Comparison of ENCODE assay signal across 8 cellular contexts in the genomic region with DNA sequence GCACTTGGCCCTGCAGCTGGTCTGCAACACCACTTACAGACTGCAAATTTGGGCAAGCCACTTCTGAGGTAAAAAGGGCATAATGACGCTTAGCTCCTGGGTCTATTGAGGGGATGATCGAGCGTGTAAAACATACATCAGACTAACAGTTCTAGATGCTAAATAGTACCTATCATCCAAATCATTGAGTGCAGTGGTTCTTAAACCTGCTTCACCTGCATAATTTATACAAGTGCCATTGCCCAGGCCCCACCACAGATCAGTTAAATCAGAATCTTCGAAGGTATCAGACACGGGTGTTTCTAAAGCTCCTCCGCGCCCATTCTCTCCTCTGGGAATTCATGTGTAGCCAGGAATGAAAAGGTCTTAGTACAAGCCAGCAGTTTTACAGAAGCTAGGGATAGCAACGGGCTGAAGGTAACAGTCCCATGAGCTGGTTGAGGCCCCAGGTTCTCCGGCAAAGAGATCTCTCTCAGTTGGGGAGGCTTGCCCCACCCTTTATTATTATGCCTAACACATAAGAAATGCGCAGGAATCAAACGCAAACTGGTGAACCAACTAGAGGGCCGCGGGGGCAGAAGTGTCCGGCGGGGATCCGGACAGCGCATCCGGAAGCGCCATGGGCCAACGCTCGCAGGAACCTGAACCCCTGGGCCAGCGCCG. TPM values are rescaled to one million over a fixed set of nuclear protein-coding genes. Genes with fewer than 3 reads are reported as not detected.
DNase-seq lines count a peak whose midpoint lies in the region; ATAC-seq, FAIRE-seq and TF ChIP-seq lines count a peak whose summit lies in the region.

No MANE protein-coding gene starts in this region.

- TF ChIP-seq POLR2A in vagina (IDR thresholded peaks at IDR 0.05) = no peak

- peak overlapping the region; percentile 94 for H3K27ac Mint-ChIP-seq in astrocyte (ENCODE audit: unreplicated experiment)
- peak overlapping the region; percentile 100 for H3K27ac Mint-ChIP-seq in memory B cell

- peaks cover 24% of the 10 kb centered on the region for H4K20me1 ChIP-seq in astrocyte (ENCODE audit: insufficient read depth, low read length)

- H3K4me3 Mint-ChIP-seq in astrocyte (ENCODE audit: unreplicated experiment) (peak overlapping the region; percentile 100), memory B cell (peak overlapping the region; percentile 100)

- intact Hi-C loops in vagina (cut with DNase I) = no loop called here

- H3K9ac ChIP-seq in astrocyte (ENCODE audit: low read length) = peak overlapping the region; percentile 95

- H3K27me3 ChIP-seq in ACC112 (ENCODE audit: insufficient read depth, low read length) (no peaks in the 10 kb centered on the region), astrocyte (ENCODE audit: insufficient read depth, low read length) (no peaks in the 10 kb centered on the region), vagina (no peaks in the 10 kb centered on the region)

- peak overlapping the region; percentile 88 for H3K4me2 ChIP-seq in astrocyte (ENCODE audit: low read length)

- DNase-seq in astrocyte (ENCODE audit: low read depth) (no peak), memory B cell (ENCODE audit: low spot score in 2 of 2) (no peak), vagina (ENCODE audit: extremely low spot score in 2 of 2) (no peak), GM10266 (ENCODE audit: extremely low spot score) (no peak)
- no peak for DNase-seq in activated CD4-positive, alpha-beta T cell treated with anti-CD3 and anti-CD28 coated beads, Interleukin-2, amount 50 U/mL, for 1 hour

- no peak for TF ChIP-seq CTCF in astrocyte (IDR thresholded peaks at IDR 0.05; ENCODE audit: insufficient read depth, low read depth, low read length)
- no peak for TF ChIP-seq CTCF in vagina (IDR thresholded peaks at IDR 0.05)
- no peak for TF ChIP-seq CTCF in GM10266 (IDR thresholded peaks at IDR 0.05; ENCODE audit: control insufficient read depth, insufficient read depth, low read depth, missing control alignments)

- H3K4me1 Mint-ChIP-seq in astrocyte (ENCODE audit: low read depth, unreplicated experiment) (peaks cover 33% of the 10 kb centered on the region), memory B cell (peaks cover 19% of the 10 kb centered on the region)

- H3K4me3 ChIP-seq in ACC112 (ENCODE audit: low read depth, low read length) (peak overlapping the region; percentile 98), astrocyte (ENCODE audit: insufficient read depth, low read depth, low read length) (peak overlapping the region; percentile 93), vagina (peak overlapping the region; percentile 85 to 95)

- H3K9me3 ChIP-seq in astrocyte (ENCODE audit: insufficient read depth, low read depth, low read length) (no peaks in the 10 kb centered on the region), vagina (no peaks in the 10 kb centered on the region)

- no peaks in the 10 kb centered on the region for H3K27me3 Mint-ChIP-seq in astrocyte (ENCODE audit: low read depth, unreplicated experiment)
- no peaks in the 10 kb centered on the region for H3K27me3 Mint-ChIP-seq in memory B cell

- ATAC-seq in GM19043 (IDR thresholded peaks at IDR 0.05; ENCODE audit: low read depth, unreplicated experiment) = peak; percentile 39
- ATAC-seq in HG03342 (IDR thresholded peaks at IDR 0.05; ENCODE audit: unreplicated experiment) = peak; percentile 38
- ATAC-seq in memory B cell (ENCODE audit: low read depth) = peak; percentile 15

- H3K9me3 Mint-ChIP-seq in astrocyte (ENCODE audit: unreplicated experiment) (peaks cover 3% of the 10 kb centered on the region), memory B cell (no peaks in the 10 kb centered on the region)

- FAIRE-seq in astrocyte (lab: Jason Lieb, UNC) = no peak

- H3K4me1 ChIP-seq in ACC112 (ENCODE audit: control insufficient read depth, insufficient read depth, low read length, unreplicated experiment) = peaks cover 33% of the 10 kb centered on the region
- H3K4me1 ChIP-seq in astrocyte (ENCODE audit: insufficient read depth, low read length) = peaks cover 36% of the 10 kb centered on the region
- peaks cover 47% of the 10 kb centered on the region for H3K4me1 ChIP-seq in vagina

- peaks cover 32% of the 10 kb centered on the region for H3K79me2 ChIP-seq in ACC112 (ENCODE audit: control insufficient read depth, insufficient read depth, low read length, unreplicated experiment)
- peaks cover 30% of the 10 kb centered on the region for H3K79me2 ChIP-seq in astrocyte (ENCODE audit: insufficient read depth, low read length)

- H2AFZ ChIP-seq in ACC112 (ENCODE audit: low read length, unreplicated experiment) = peak overlapping the region; percentile 80
- H2AFZ ChIP-seq in astrocyte (ENCODE audit: low read depth, low read length) = peak overlapping the region; percentile 78

- H3K36me3 Mint-ChIP-seq in astrocyte (ENCODE audit: low read depth, unreplicated experiment) (peaks cover 8% of the 10 kb centered on the region), memory B cell (peaks cover 2% of the 10 kb centered on the region)

- peak overlapping the region; percentile 81 for H3K27ac ChIP-seq in ACC112 (ENCODE audit: low read depth, low read length)
- peak overlapping the region; percentile 94 for H3K27ac ChIP-seq in astrocyte (ENCODE audit: low read depth, low read length)
- peak overlapping the region; percentile 90 for H3K27ac ChIP-seq in vagina

- H3K36me3 ChIP-seq in ACC112 (ENCODE audit: insufficient read depth, low read length) (no peaks in the 10 kb centered on the region), astrocyte (ENCODE audit: insufficient read depth, low read length) (peaks cover 8% of the 10 kb centered on the region), vagina (peaks cover 0 to 18% of the 10 kb centered on the region in 2 donors)

RNA-seq across cellular contexts. Expression of a gene that starts 0.7 kb away (rescaled TPM):
- total RNA-seq in astrocyte (155 and 176 TPM in 2 replicates), vagina (107 TPM)

RNA-seq across cellular contexts. Expression of a gene that starts 7.7 kb away (rescaled TPM):
- 20.4 and 22.2 TPM in 2 replicates for total RNA-seq in astrocyte
- total RNA-seq in vagina = 22.6 TPM

RNA-seq across cellular contexts. Expression of a gene that starts 10.6 kb away (rescaled TPM):
- total RNA-seq in astrocyte (17.1 and 17.6 TPM in 2 replicates), vagina (42.5 TPM)

RNA-seq across cellular contexts. Expression of a gene that starts 17.0 kb away (rescaled TPM):
- 14.3 and 17.8 TPM in 2 replicates for total RNA-seq in astrocyte
- 12.0 TPM for total RNA-seq in vagina

RNA-seq across cellular contexts. Expression of a gene that starts 17.5 kb away (rescaled TPM):
- total RNA-seq in astrocyte = 30.6 and 35.3 TPM in 2 replicates
- total RNA-seq in vagina = 46.2 TPM
